31 cellular contexts compared by ENCODE assay signal in genomic region chr7:55190511-55191160, GRCh38.
"Had no signal": no experiment of that assay in that cellular context is flagged by ENCODE, and none has a peak within 500 bp of the region (broad histone marks: within the 10 kb centered on the region; RNA-seq: fewer than 3 reads in every experiment).

No MANE protein-coding gene starts in this region.

- H3K79me2 ChIP-seq: parathyroid adenoma had no signal

- H3K4me1 ChIP-seq: breast epithelium, parathyroid adenoma had no signal

- H2AFZ ChIP-seq: parathyroid adenoma had no signal

- H3K36me3 Mint-ChIP-seq: activated naive CD4-positive, alpha-beta T cell treated with anti-CD3 and anti-CD28 coated beads, Interleukin-2, amount 50 U/mL, for 24 hours; naive B cell had no signal

- H3K27me3 ChIP-seq: breast epithelium, esophagus squamous epithelium had no signal

- DNase-seq: activated CD4-positive, alpha-beta T cell treated with anti-CD3 and anti-CD28 coated beads for 48 hours; activated CD4-positive, alpha-beta T cell treated with anti-CD3 and anti-CD28 coated beads, Interleukin-2, amount 50 U/mL, for 48 hours; activated naive CD8-positive, alpha-beta T cell treated with anti-CD3 and anti-CD28 coated beads, Interleukin-2, amount 50 U/mL, for 24 hours; activated T-cell treated with anti-CD3 and anti-CD28 coated beads, Interleukin-2, amount 50 U/mL, for 48 hours; amygdala; central memory CD4-positive, alpha-beta T cell; effector CD4-positive, alpha-beta T cell; esophagus squamous epithelium; foreskin melanocyte; hippocampal formation; kidney; left colon; mammary epithelial cell; naive B cell; nucleus accumbens; stimulated activated CD4-positive, alpha-beta T cell treated with anti-CD3 and anti-CD28 coated beads, Interleukin-2, amount 100 ng/mL, for 48 hours; stimulated activated naive CD4-positive, alpha-beta T cell treated with Interleukin-2 at 50 U/mL for 16 hours; SW 1271; T-helper 9 cell; trophoblast cell had no signal

- ATAC-seq: activated naive CD8-positive, alpha-beta T cell treated with anti-CD3 and anti-CD28 coated beads, Interleukin-2, amount 50 U/mL, for 24 hours; left colon; right cardiac atrium had no signal

- H3K9me3 ChIP-seq: breast epithelium, esophagus squamous epithelium had no signal

- H3K36me3 ChIP-seq: breast epithelium had no signal

- FAIRE-seq: kidney, TTC549 had no signal

- H3K9ac ChIP-seq: parathyroid adenoma had no signal

- H3K27ac Mint-ChIP-seq: activated naive CD4-positive, alpha-beta T cell treated with anti-CD3 and anti-CD28 coated beads, Interleukin-2, amount 50 U/mL, for 24 hours; activated naive CD8-positive, alpha-beta T cell treated with anti-CD3 and anti-CD28 coated beads, Interleukin-2, amount 50 U/mL, for 24 hours; activated T-helper 2 cell treated with anti-CD3 and anti-CD28 coated beads, Interferon-gamma antibody, Interleukin-2, Interleukin-4, amounts not matched to agents 10 μg/mL and 5 μg/mL and 100 μg/mL, durations not matched to agents 14 hours and 24 hours and 36 hours; dendritic cell treated with granulocyte-macrophage colony-stimulating factor and Interleukin-4, amounts not matched to agents 40 ng/mL and 50 ng/mL, for 4 days; mesothelial cell of epicardium; naive B cell; T-helper 1 cell treated with Interleukin-12 subunit alpha and Interleukin-12 subunit beta and Interleukin-4 antibody, amounts not matched to agents 30 μg/mL and 1 μg/mL, for 36 hours had no signal

- H3K27ac ChIP-seq: parathyroid adenoma, VCaP had no signal

- H3K4me1 Mint-ChIP-seq: activated naive CD4-positive, alpha-beta T cell treated with anti-CD3 and anti-CD28 coated beads, Interleukin-2, amount 50 U/mL, for 24 hours; activated naive CD8-positive, alpha-beta T cell treated with anti-CD3 and anti-CD28 coated beads, Interleukin-2, amount 50 U/mL, for 24 hours had no signal

- H3K27me3 Mint-ChIP-seq: dendritic cell treated with granulocyte-macrophage colony-stimulating factor and Interleukin-4, amounts not matched to agents 40 ng/mL and 50 ng/mL, for 4 days had no signal

- H3K4me3 Mint-ChIP-seq: activated naive CD4-positive, alpha-beta T cell treated with anti-CD3 and anti-CD28 coated beads, Interleukin-2, amount 50 U/mL, for 24 hours; activated naive CD8-positive, alpha-beta T cell treated with anti-CD3 and anti-CD28 coated beads, Interleukin-2, amount 50 U/mL, for 24 hours; dendritic cell treated with granulocyte-macrophage colony-stimulating factor and Interleukin-4, amounts not matched to agents 40 ng/mL and 50 ng/mL, for 4 days; mesothelial cell of epicardium; naive B cell; neural crest cell; T-helper 1 cell treated with Interleukin-12 subunit alpha and Interleukin-12 subunit beta and Interleukin-4 antibody, amounts not matched to agents 30 μg/mL and 1 μg/mL, for 36 hours had no signal

- H3K9me3 Mint-ChIP-seq: activated naive CD4-positive, alpha-beta T cell treated with anti-CD3 and anti-CD28 coated beads, Interleukin-2, amount 50 U/mL, for 24 hours; activated naive CD8-positive, alpha-beta T cell treated with anti-CD3 and anti-CD28 coated beads, Interleukin-2, amount 50 U/mL, for 24 hours; activated T-helper 2 cell treated with anti-CD3 and anti-CD28 coated beads, Interferon-gamma antibody, Interleukin-2, Interleukin-4, amounts not matched to agents 10 μg/mL and 5 μg/mL and 100 μg/mL, durations not matched to agents 14 hours and 24 hours and 36 hours; dendritic cell treated with granulocyte-macrophage colony-stimulating factor and Interleukin-4, amounts not matched to agents 40 ng/mL and 50 ng/mL, for 4 days; mesothelial cell of epicardium; neural crest cell; T-helper 1 cell treated with Interleukin-12 subunit alpha and Interleukin-12 subunit beta and Interleukin-4 antibody, amounts not matched to agents 30 μg/mL and 1 μg/mL, for 36 hours had no signal

- H3K4me3 ChIP-seq: breast epithelium, esophagus squamous epithelium had no signal
